8 cellular contexts compared by ENCODE assay signal in genomic region chr1:248924696-248925532, GRCh38. TPM values are rescaled to one million over a fixed set of nuclear protein-coding genes. Genes with fewer than 3 reads are reported as not detected.
DNase-seq lines count a peak whose midpoint lies in the region; TF ChIP-seq lines count a peak whose summit lies in the region.

No MANE protein-coding gene starts in this region.

- no peak overlapping the region for H3K9ac ChIP-seq in SK-N-MC (ENCODE audit: insufficient read length)

- H3K36me3 ChIP-seq in H7 (replicated peaks; ENCODE audit: control insufficient read depth, insufficient read depth, low read length) (no peaks in the 10 kb centered on the region), SK-N-MC (ENCODE audit: insufficient read depth, low read length) (no peaks in the 10 kb centered on the region; the same call in 1 of the 2 replicates), adrenal gland (replicated peaks in 1 of 2) (no peaks in the 10 kb centered on the region)

- DNase-seq in NCI-H1417 (lab: John Stamatoyannopoulos, UW) (peak; percentile 14 to 69 (median 16)), NCI-H1417 treated with DMSO at 0.1 percent for 48 hours (lab: John Stamatoyannopoulos, UW) (no peak), H7 (peak; percentile 63), LHCN-M2 (ENCODE audit: low read depth) (peak; percentile 78), SK-N-MC (ENCODE audit: low read depth, low spot score) (peak; percentile 14), adrenal gland (peak in 6 of 7 donors; percentile 40 to 80 (median 60)), iPS-NIHi11 (ENCODE audit: low spot score) (peak; percentile 50)
- DNase-seq in stimulated activated CD4-positive, alpha-beta T cell treated with anti-CD3 and anti-CD28 coated beads, Interleukin-4, amount 100 ng/mL, for 4 hours: peak; percentile 12 to 37

- H3K9me3 ChIP-seq in SK-N-MC (ENCODE audit: low read depth, low read length): no peaks in the 10 kb centered on the region
- no peaks in the 10 kb centered on the region for H3K9me3 ChIP-seq in adrenal gland (replicated peaks in 1 of 3)

- no peak overlapping the region for H3K4me3 ChIP-seq in H7 (ENCODE audit: insufficient read depth, low read depth, low read length)
- H3K4me3 ChIP-seq in SK-N-MC: no peak overlapping the region
- no peak overlapping the region for H3K4me3 ChIP-seq in adrenal gland

- no peaks in the 10 kb centered on the region for H3K27me3 ChIP-seq in H7 (ENCODE audit: control insufficient read depth, insufficient read depth, low read length)
- H3K27me3 ChIP-seq in adrenal gland: no peaks in the 10 kb centered on the region

- intact Hi-C loops in adrenal gland (cut with DNase I): no loop called here

- 47 to 68% (median 61%) methylated on average over 9 to 10 of the region's 10 CpGs for WGBS in adrenal gland, 4 donors

- H3K27ac ChIP-seq in SK-N-MC (no peak overlapping the region), adrenal gland (no peak overlapping the region)

- no peaks in the 10 kb centered on the region for H3K4me1 ChIP-seq in adrenal gland (replicated peaks in 1 of 2)

- peak; percentile 40 to 71 (median 64) for TF ChIP-seq CTCF in adrenal gland (IDR thresholded peaks at IDR 0.05)

- TF ChIP-seq POLR2A in adrenal gland (IDR thresholded peaks at IDR 0.05): no peak

RNA-seq across cellular contexts. Expression of gene PGBD2, which starts 18.9 kb away (rescaled TPM):
- total RNA-seq in H7 (2014; rRNA removed; shearing (Covaris generic)): 3.4 and 3.6 TPM in 2 replicates
- total RNA-seq in LHCN-M2 (2014; rRNA removed) (4.7 and 6.3 TPM in 2 replicates), adrenal gland (1 to 10 TPM; 1.6 to 9.2 (median 4.2) TPM)
- 1.7 TPM for polyA plus RNA-seq in LHCN-M2 (2012)
- 1 to 10 TPM; 4.5 to 7.2 (median 7.2) TPM for polyA plus RNA-seq in adrenal gland
